ENCODE assay signal across 9 cellular contexts in genomic region chr17:32998111-32998892, GRCh38. TPM values are rescaled to one million over a fixed set of nuclear protein-coding genes. Genes with fewer than 3 reads are reported as not detected.
DNase-seq lines count a peak whose midpoint lies in the region; ATAC-seq and TF ChIP-seq lines count a peak whose summit lies in the region.
"Had no signal": no experiment of that assay in that cellular context is flagged by ENCODE, and none has a peak within 500 bp of the region (broad histone marks: within the 10 kb centered on the region; RNA-seq: fewer than 3 reads in every experiment).

No MANE protein-coding gene starts in this region.

- WGBS in IMR-90 (ENCODE audit: extremely low coverage in 2 of 2, insufficient read length in 1 of 2), 2 experiments, result 4% methylated on average over 9 of the region's 18 CpGs; no CpG with 5 or more reads in 1 of the 2 experiments

- no peaks in the 10 kb centered on the region for H3K9me3 ChIP-seq in IMR-90 (ENCODE audit: control insufficient read depth, insufficient read depth, low read length)
- H3K9me3 ChIP-seq in neutrophil, result no peaks in the 10 kb centered on the region

- H3K23ac ChIP-seq in IMR-90 (ENCODE audit: low read depth, low read length), result no peak overlapping the region

- H3K4me2 ChIP-seq in IMR-90 (ENCODE audit: low read depth, low read length), result peak overlapping the region; percentile 86

- ATAC-seq in IMR-90 (ENCODE audit: low read depth) (peak; percentile 96), HG02870 (IDR thresholded peaks at IDR 0.05; ENCODE audit: unreplicated experiment) (no peak)

- H3K14ac ChIP-seq in IMR-90 (replicated peaks; ENCODE audit: low read depth, low read length), result no peak overlapping the region

- no peaks in the 10 kb centered on the region for H4K20me1 ChIP-seq in IMR-90 (ENCODE audit: insufficient read depth, low read length)

- in situ Hi-C loops in IMR-90 (cut with MboI; ENCODE audit: low sequenced_read_pairs), result loop anchor here (10.0 kb wide), 1 partner anchor 214 kb away; no protein-coding TSS in a partner anchor

- H2BK120ac ChIP-seq in IMR-90 (ENCODE audit: low read depth, low read length), result peak overlapping the region; percentile 44

- no peak overlapping the region for H2BK15ac ChIP-seq in IMR-90 (ENCODE audit: low read depth, low read length)

- H2AFZ ChIP-seq in IMR-90 (replicated peaks; ENCODE audit: low read length, poor library complexity), result peak overlapping the region; percentile 84

- H2AK5ac ChIP-seq in IMR-90 (ENCODE audit: low read depth, low read length), result no peak overlapping the region

- H3K36me3 ChIP-seq in IMR-90 (ENCODE audit: control insufficient read depth, insufficient read depth, low read length) (no peaks in the 10 kb centered on the region), neutrophil (no peaks in the 10 kb centered on the region)

- BruUV-seq in IMR-90 (replicated peaks; lab: Mats Ljungman, UMichigan), result no TSS peak

- no peak overlapping the region for H2BK5ac ChIP-seq in IMR-90 (ENCODE audit: low read depth, low read length, poor library complexity, severe bottlenecking)

- H3K4ac ChIP-seq in IMR-90 (ENCODE audit: low read depth, low read length), result no peak overlapping the region

- no peak overlapping the region for H4K91ac ChIP-seq in IMR-90 (ENCODE audit: insufficient read depth, low read depth, low read length)

- peak overlapping the region; percentile 23; the same call in 1 of the 2 replicates for H2BK20ac ChIP-seq in IMR-90 (ENCODE audit: low read depth, low read length)

- H3K9ac ChIP-seq in IMR-90 (ENCODE audit: low read depth, low read length), result no peak overlapping the region

- H3K27me3 ChIP-seq in IMR-90 (ENCODE audit: control insufficient read depth, insufficient read depth, low read length), result peaks cover 17% of the 10 kb centered on the region; the same call in 1 of the 2 replicates
- peaks cover 13% of the 10 kb centered on the region for H3K27me3 ChIP-seq in neutrophil

- DNase-seq in DMS53 treated with DMSO at 0.1 percent for 48 hours (lab: John Stamatoyannopoulos, UW; ENCODE audit: unreplicated experiment), result peak; percentile 1
- DNase-seq in IMR-90, result peak; percentile 68
- peak; percentile 65 for DNase-seq in RWPE1 (ENCODE audit: low spot score)
- peak; percentile 88 for DNase-seq in activated effector memory CD4-positive, alpha-beta T cell treated with anti-CD3 and anti-CD28 coated beads, Interleukin-2, amount 50 U/mL, for 16 hours
- DNase-seq in foreskin melanocyte, result peak; percentile 50
- peak in 42 of 49 donors; percentile 1 to 82 (median 38) for DNase-seq in substantia nigra (lab: John Stamatoyannopoulos, UW)

- TF ChIP-seq CTCF in IMR-90 (conservative IDR thresholded peaks at IDR 0.05; ENCODE audit: low read depth, low read length), result peak; percentile 85
- TF ChIP-seq CTCF in RWPE1 (conservative IDR thresholded peaks at IDR 0.05; ENCODE audit: low read depth), result peak; percentile 90
- peak; percentile 67 for TF ChIP-seq CTCF in neutrophil (IDR thresholded peaks at IDR 0.05)

- peak overlapping the region; percentile 34 for H2AK9ac ChIP-seq in IMR-90 (replicated peaks; ENCODE audit: low read depth, low read length, poor library complexity)

- no peaks in the 10 kb centered on the region for H3K79me1 ChIP-seq in IMR-90 (ENCODE audit: low read depth in 1 of 2, low read length in 2 of 2)

- CTCF ChIA-PET in IMR-90 (lab: Yijun Ruan, JAX), result interaction anchor here (0.6 to 1.1 kb wide), 14 partner anchors 9 to 280 kb away, joined by 3 to 9 read pairs (median 4); partner anchors contain the start of gene MYO1D
- CTCF ChIA-PET in RWPE1 (lab: Yijun Ruan, JAX), result interaction anchor here (0.5 to 1.9 kb wide), 19 partner anchors 11 to 378 kb away, joined by 3 to 8 read pairs (median 4); partner anchors contain the start of gene MYO1D

- H3K27ac ChIP-seq in IMR-90 (ENCODE audit: insufficient read depth, low read length) (no peak overlapping the region), RWPE1 (no peak overlapping the region), neutrophil (no peak overlapping the region), substantia nigra (ENCODE audit: low read depth, low read length, poor library complexity, severe bottlenecking) (no peak overlapping the region)

- H4K5ac ChIP-seq in IMR-90 (ENCODE audit: low read depth, low read length), result no peak overlapping the region

- H3K4me3 ChIP-seq in IMR-90 (ENCODE audit: insufficient read depth, low read depth, low read length) (no peak overlapping the region), neutrophil (ENCODE audit: low read depth in 1 of 2, low read length in 1 of 2) (no peak overlapping the region)

- TF ChIP-seq RAD21 in IMR-90 (IDR thresholded peaks at IDR 0.05; ENCODE audit: low read length), result peak; percentile 62

- no peak for TF ChIP-seq POLR2A in IMR-90 (IDR thresholded peaks at IDR 0.05; ENCODE audit: low read depth, low read length)

- H3K4me1 ChIP-seq in IMR-90 (ENCODE audit: control insufficient read depth, insufficient read depth, low read length), result peaks cover 5% of the 10 kb centered on the region; the same call in 1 of the 2 replicates
- no peaks in the 10 kb centered on the region for H3K4me1 ChIP-seq in neutrophil (ENCODE audit: control insufficient read depth in 1 of 2, insufficient read depth in 1 of 2, low read depth in 1 of 2, low read length in 1 of 2)

- 0 out of 2 replicates have a peak, but pooled peaks cover 3% of the 10 kb centered on the region for H3K9me1 ChIP-seq in IMR-90 (ENCODE audit: insufficient read depth, low read length)

- H4K8ac ChIP-seq in IMR-90 (ENCODE audit: low read depth in 2 of 2, low read length in 2 of 2), result no peak overlapping the region

- H3K18ac ChIP-seq in IMR-90 (ENCODE audit: low read depth, low read length), result no peak overlapping the region

- intact Hi-C loops in IMR-90 (cut with micrococcal nuclease), result loop anchor here (1.0 to 5.0 kb wide), 6 partner anchors 51 to 753 kb away; partner anchors contain the start of genes MYO1D and TMEM98

- dilution Hi-C loops in IMR-90 (cut with HindIII; ENCODE audit: low sequenced_read_pairs, unreplicated experiment), result no loop called here

- H3K56ac ChIP-seq in IMR-90 (ENCODE audit: extremely low read depth, insufficient read depth, low read length), result no peak overlapping the region

- POLR2A ChIA-PET in IMR-90 (lab: Charles Lee; ENCODE audit: unreplicated experiment), result no interaction called here
- POLR2A ChIA-PET in RWPE1 (lab: Yijun Ruan, JAX; ENCODE audit: low non-redundant PET), result no interaction called here

TF ChIP-seq in IMR-90, 13 proteins besides CTCF, POLR2A, EP300 and RAD21:
- TF ChIP-seq MAFK (IDR thresholded peaks at IDR 0.05; ENCODE audit: low read depth, low read length), result 0 out of 2 replicates have a peak, but pooled peaks have one; percentile 15
- no peak for TF ChIP-seq CHD1 (IDR thresholded peaks at IDR 0.05; ENCODE audit: low read depth, low read length)
- TF ChIP-seq ELK1 (IDR thresholded peaks at IDR 0.05; ENCODE audit: borderline replicate concordance, low read depth, low read length), result no peak
- TF ChIP-seq BHLHE40 (IDR thresholded peaks at IDR 0.05; ENCODE audit: low read depth, low read length), result no peak
- no peak for TF ChIP-seq FOS (IDR thresholded peaks at IDR 0.05; ENCODE audit: low read depth, low read length)
- peak; percentile 66 for TF ChIP-seq SMC3 (IDR thresholded peaks at IDR 0.05; ENCODE audit: low read depth, low read length)
- no peak for TF ChIP-seq MAZ (IDR thresholded peaks at IDR 0.05; ENCODE audit: borderline replicate concordance, low read depth, low read length)
- TF ChIP-seq NFE2L2 (IDR thresholded peaks at IDR 0.05; ENCODE audit: low read depth, low read length), result no peak
- no peak for TF ChIP-seq MXI1 (IDR thresholded peaks at IDR 0.05; ENCODE audit: borderline replicate concordance, low read depth, low read length)
- no peak for TF ChIP-seq USF2 (IDR thresholded peaks at IDR 0.05; ENCODE audit: low read depth, low read length)
- no peak for TF ChIP-seq CEBPB (IDR thresholded peaks at IDR 0.05; ENCODE audit: low read depth, low read length)
- TF ChIP-seq RFX5 (IDR thresholded peaks at IDR 0.05; ENCODE audit: low read depth, low read length), result no peak
- no peak for TF ChIP-seq RCOR1 (IDR thresholded peaks at IDR 0.05; ENCODE audit: insufficient replicate concordance, low read length)

RNA-seq across cellular contexts. Expression of gene SPACA3, which starts 6.7 kb away (rescaled TPM):
- not detected in 2 replicates for total RNA-seq in IMR-90 (2012; rRNA removed)
- polyA plus RNA-seq in IMR-90 (2012; rRNA removed), result not detected in 2 replicates
- not detected in 2 replicates for polyA plus RNA-seq in IMR-90 (2012; cell fraction: cytosol; rRNA removed)
- polyA plus RNA-seq in IMR-90 (2012; cell fraction: nucleus; rRNA removed; ENCODE audit: low replicate concordance), result not detected in 2 replicates
- total RNA-seq: frontal cortex had no signal

Comparison
In these comparisons a context has a peak if more than half of its experiments do, and no peak if none do; other contexts are left out.
1. DNase-seq: peak in every context shown above with its lines; median percentile 88 in activated effector memory CD4-positive, alpha-beta T cell treated with anti-CD3 and anti-CD28 coated beads, Interleukin-2, amount 50 U/mL, for 16 hours; 68 in IMR-90; 65 in RWPE1; 50 in foreskin melanocyte; 38 in substantia nigra; 1 in DMS53 treated with DMSO at 0.1 percent for 48 hours.